ENCODE assay signal across 1 cellular context in the genomic region with DNA sequence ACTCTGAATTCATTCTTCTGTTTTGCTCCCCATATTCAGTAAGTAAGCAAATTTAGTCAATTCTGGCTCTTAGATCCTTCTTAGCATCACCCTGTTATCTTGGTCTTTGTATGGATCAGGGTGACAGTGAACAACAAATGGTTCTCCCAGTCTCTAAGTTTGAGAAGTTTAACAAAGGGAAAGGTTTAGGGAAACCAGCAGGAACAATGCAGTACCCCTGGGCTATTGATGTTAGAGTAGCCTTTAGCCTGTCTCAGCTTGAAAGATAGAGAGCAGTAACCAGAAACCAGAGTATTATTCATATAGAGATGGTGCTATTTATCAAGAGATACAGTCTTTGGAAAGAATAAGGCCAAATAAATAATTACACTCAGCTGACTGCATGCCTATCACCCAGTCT.
TF ChIP-seq lines count a peak whose summit lies in the region.

No MANE protein-coding gene starts in this region.

TF ChIP-seq in H1, 55 proteins besides CTCF, POLR2A, EP300 and RAD21:
- 0 out of 2 replicates have a peak, but pooled peaks have one; percentile 16 for TF ChIP-seq ZNF274 (IDR thresholded peaks at IDR 0.05; ENCODE audit: borderline replicate concordance, extremely low read depth, low read length)
- TF ChIP-seq CREB1 (IDR thresholded peaks at IDR 0.05) = no peak
- no peak for TF ChIP-seq GTF2F1 (IDR thresholded peaks at IDR 0.05; ENCODE audit: borderline replicate concordance, low read depth, low read length)
- TF ChIP-seq, protein P1, sequence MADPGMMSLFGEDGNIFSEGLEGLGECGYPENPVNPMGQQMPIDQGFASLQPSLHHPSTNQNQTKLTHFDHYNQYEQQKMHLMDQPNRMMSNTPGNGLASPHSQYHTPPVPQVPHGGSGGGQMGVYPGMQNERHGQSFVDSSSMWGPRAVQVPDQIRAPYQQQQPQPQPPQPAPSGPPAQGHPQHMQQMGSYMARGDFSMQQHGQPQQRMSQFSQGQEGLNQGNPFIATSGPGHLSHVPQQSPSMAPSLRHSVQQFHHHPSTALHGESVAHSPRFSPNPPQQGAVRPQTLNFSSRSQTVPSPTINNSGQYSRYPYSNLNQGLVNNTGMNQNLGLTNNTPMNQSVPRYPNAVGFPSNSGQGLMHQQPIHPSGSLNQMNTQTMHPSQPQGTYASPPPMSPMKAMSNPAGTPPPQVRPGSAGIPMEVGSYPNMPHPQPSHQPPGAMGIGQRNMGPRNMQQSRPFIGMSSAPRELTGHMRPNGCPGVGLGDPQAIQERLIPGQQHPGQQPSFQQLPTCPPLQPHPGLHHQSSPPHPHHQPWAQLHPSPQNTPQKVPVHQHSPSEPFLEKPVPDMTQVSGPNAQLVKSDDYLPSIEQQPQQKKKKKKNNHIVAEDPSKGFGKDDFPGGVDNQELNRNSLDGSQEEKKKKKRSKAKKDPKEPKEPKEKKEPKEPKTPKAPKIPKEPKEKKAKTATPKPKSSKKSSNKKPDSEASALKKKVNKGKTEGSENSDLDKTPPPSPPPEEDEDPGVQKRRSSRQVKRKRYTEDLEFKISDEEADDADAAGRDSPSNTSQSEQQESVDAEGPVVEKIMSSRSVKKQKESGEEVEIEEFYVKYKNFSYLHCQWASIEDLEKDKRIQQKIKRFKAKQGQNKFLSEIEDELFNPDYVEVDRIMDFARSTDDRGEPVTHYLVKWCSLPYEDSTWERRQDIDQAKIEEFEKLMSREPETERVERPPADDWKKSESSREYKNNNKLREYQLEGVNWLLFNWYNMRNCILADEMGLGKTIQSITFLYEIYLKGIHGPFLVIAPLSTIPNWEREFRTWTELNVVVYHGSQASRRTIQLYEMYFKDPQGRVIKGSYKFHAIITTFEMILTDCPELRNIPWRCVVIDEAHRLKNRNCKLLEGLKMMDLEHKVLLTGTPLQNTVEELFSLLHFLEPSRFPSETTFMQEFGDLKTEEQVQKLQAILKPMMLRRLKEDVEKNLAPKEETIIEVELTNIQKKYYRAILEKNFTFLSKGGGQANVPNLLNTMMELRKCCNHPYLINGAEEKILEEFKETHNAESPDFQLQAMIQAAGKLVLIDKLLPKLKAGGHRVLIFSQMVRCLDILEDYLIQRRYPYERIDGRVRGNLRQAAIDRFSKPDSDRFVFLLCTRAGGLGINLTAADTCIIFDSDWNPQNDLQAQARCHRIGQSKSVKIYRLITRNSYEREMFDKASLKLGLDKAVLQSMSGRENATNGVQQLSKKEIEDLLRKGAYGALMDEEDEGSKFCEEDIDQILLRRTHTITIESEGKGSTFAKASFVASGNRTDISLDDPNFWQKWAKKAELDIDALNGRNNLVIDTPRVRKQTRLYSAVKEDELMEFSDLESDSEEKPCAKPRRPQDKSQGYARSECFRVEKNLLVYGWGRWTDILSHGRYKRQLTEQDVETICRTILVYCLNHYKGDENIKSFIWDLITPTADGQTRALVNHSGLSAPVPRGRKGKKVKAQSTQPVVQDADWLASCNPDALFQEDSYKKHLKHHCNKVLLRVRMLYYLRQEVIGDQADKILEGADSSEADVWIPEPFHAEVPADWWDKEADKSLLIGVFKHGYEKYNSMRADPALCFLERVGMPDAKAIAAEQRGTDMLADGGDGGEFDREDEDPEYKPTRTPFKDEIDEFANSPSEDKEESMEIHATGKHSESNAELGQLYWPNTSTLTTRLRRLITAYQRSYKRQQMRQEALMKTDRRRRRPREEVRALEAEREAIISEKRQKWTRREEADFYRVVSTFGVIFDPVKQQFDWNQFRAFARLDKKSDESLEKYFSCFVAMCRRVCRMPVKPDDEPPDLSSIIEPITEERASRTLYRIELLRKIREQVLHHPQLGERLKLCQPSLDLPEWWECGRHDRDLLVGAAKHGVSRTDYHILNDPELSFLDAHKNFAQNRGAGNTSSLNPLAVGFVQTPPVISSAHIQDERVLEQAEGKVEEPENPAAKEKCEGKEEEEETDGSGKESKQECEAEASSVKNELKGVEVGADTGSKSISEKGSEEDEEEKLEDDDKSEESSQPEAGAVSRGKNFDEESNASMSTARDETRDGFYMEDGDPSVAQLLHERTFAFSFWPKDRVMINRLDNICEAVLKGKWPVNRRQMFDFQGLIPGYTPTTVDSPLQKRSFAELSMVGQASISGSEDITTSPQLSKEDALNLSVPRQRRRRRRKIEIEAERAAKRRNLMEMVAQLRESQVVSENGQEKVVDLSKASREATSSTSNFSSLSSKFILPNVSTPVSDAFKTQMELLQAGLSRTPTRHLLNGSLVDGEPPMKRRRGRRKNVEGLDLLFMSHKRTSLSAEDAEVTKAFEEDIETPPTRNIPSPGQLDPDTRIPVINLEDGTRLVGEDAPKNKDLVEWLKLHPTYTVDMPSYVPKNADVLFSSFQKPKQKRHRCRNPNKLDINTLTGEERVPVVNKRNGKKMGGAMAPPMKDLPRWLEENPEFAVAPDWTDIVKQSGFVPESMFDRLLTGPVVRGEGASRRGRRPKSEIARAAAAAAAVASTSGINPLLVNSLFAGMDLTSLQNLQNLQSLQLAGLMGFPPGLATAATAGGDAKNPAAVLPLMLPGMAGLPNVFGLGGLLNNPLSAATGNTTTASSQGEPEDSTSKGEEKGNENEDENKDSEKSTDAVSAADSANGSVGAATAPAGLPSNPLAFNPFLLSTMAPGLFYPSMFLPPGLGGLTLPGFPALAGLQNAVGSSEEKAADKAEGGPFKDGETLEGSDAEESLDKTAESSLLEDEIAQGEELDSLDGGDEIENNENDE (IDR thresholded peaks at IDR 0.05; ENCODE audit: insufficient replicate concordance, low read length) = no peak
- TF ChIP-seq TCF12 (IDR thresholded peaks at IDR 0.05; ENCODE audit: low read depth, low read length) = 0 out of 2 replicates have a peak, but pooled peaks have one; percentile 56
- peak; percentile 64 for TF ChIP-seq NANOG (IDR thresholded peaks at IDR 0.05; ENCODE audit: insufficient read depth, low read depth, low read length, poor library complexity, severe bottlenecking)
- TF ChIP-seq POLR2AphosphoS5 (IDR thresholded peaks at IDR 0.05; ENCODE audit: low read depth, low read length) = peak; percentile 66
- TF ChIP-seq, protein P2, sequence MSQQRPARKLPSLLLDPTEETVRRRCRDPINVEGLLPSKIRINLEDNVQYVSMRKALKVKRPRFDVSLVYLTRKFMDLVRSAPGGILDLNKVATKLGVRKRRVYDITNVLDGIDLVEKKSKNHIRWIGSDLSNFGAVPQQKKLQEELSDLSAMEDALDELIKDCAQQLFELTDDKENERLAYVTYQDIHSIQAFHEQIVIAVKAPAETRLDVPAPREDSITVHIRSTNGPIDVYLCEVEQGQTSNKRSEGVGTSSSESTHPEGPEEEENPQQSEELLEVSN (IDR thresholded peaks at IDR 0.05) = no peak
